Comparison of ENCODE assay signal across 8 cellular contexts in the genomic region with DNA sequence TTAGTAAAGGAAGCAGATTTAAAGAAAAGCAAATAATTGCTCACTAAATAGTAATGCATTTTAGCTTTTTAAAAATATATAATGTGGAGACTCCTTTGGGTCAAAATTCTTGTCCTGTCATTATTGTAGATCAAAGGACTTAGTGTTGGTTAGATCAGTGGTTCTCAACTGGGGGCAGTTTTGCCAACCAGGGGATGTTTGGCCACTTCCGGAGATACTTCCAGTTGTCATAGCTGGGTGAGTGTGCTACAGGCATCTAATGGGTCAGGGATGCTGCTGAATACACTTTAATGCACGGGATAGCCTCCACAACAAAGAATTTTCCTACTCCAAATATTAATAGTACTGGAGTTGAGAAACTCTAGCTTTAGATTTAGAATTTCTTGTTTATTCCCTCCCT.
DNase-seq lines count a peak whose midpoint lies in the region; ATAC-seq, FAIRE-seq and TF ChIP-seq lines count a peak whose summit lies in the region.
"Had no signal": no experiment of that assay in that cellular context is flagged by ENCODE, and none has a peak within 500 bp of the region (broad histone marks: within the 10 kb centered on the region; RNA-seq: fewer than 3 reads in every experiment).

No MANE protein-coding gene starts in this region.

- H3K36me3 ChIP-seq in KMS-11 (ENCODE audit: insufficient read depth) (no peaks in the 10 kb centered on the region), esophagus squamous epithelium (no peaks in the 10 kb centered on the region), spleen (no peaks in the 10 kb centered on the region)

- H3K4me1 ChIP-seq in KMS-11 (ENCODE audit: low read depth, poor library complexity, severe bottlenecking) (peaks cover 25% of the 10 kb centered on the region), esophagus squamous epithelium (peaks cover 5 to 47% (median 6%) of the 10 kb centered on the region in 3 donors), spleen (peaks cover 7 to 41% (median 19%) of the 10 kb centered on the region in 6 donors)

- H3K27me3 ChIP-seq in KMS-11 (ENCODE audit: insufficient read depth, low read depth) (no peaks in the 10 kb centered on the region), esophagus squamous epithelium (no peaks in the 10 kb centered on the region), spleen (replicated peaks in 1 of 7) (no peaks in the 10 kb centered on the region)

- DNase-seq in esophagus squamous epithelium (lab: John Stamatoyannopoulos, UW) (no peak), spleen (no peak), left colon (no peak), HTR-8/SVneo (ENCODE audit: insufficient read length, low spot score) (no peak), progenitor cell of endocrine pancreas (ENCODE audit: low spot score, unreplicated experiment) (no peak)
- DNase-seq: hypothalamus had no signal

- TF ChIP-seq CTCF in KMS-11 (conservative IDR thresholded peaks at IDR 0.05; ENCODE audit: low read depth, low read length) (no peak), esophagus squamous epithelium (IDR thresholded peaks at IDR 0.05) (no peak), spleen (IDR thresholded peaks at IDR 0.05 in 8 of 11, conservative IDR thresholded peaks at IDR 0.05 in 3 of 11) (no peak), progenitor cell of endocrine pancreas (IDR thresholded peaks at IDR 0.05; ENCODE audit: unreplicated experiment) (no peak)

- no peak overlapping the region for H3K9ac ChIP-seq in KMS-11

- H3K36me3 Mint-ChIP-seq in progenitor cell of endocrine pancreas (ENCODE audit: insufficient read depth): no peaks in the 10 kb centered on the region

- peak; percentile 8 for ATAC-seq in GM21381 (IDR thresholded peaks at IDR 0.05; ENCODE audit: unreplicated experiment)
- no peak for ATAC-seq in left colon

- no peak for FAIRE-seq in HTR-8/SVneo (lab: Jason Lieb, UNC)

- WGBS in esophagus squamous epithelium, 2 donors: 39 to 56% methylated on average over 2 of the region's 2 CpGs
- 78 to 94% (median 85%) methylated on average over 2 of the region's 2 CpGs for WGBS in spleen, 5 donors

- TF ChIP-seq POLR2A in esophagus squamous epithelium (IDR thresholded peaks at IDR 0.05) (no peak), spleen (IDR thresholded peaks at IDR 0.05) (no peak)

- H3K4me1 Mint-ChIP-seq in progenitor cell of endocrine pancreas (ENCODE audit: low read depth): peaks cover 25% of the 10 kb centered on the region

- H3K27ac ChIP-seq in KMS-11: no peak overlapping the region
- H3K27ac ChIP-seq in esophagus squamous epithelium: peak overlapping the region; percentile 82 to 91 (median 86)
- peak overlapping the region in 6 of 8 donors; percentile 1 to 61 (median 38) for H3K27ac ChIP-seq in spleen

- no peak overlapping the region for H3K4me3 Mint-ChIP-seq in progenitor cell of endocrine pancreas (ENCODE audit: low read depth)

- H3K9me3 ChIP-seq in esophagus squamous epithelium: no peaks in the 10 kb centered on the region
- H3K9me3 ChIP-seq in spleen: no peaks in the 10 kb centered on the region

- no peaks in the 10 kb centered on the region for H4K20me1 ChIP-seq in KMS-11 (ENCODE audit: insufficient read depth)

- no peaks in the 10 kb centered on the region for H3K27me3 Mint-ChIP-seq in progenitor cell of endocrine pancreas

- no peak overlapping the region for H2AFZ ChIP-seq in KMS-11 (ENCODE audit: low read depth)

- no peak overlapping the region for H3K27ac Mint-ChIP-seq in progenitor cell of endocrine pancreas

- H3K4me3 ChIP-seq in KMS-11 (IDR thresholded peaks at IDR 0.05; ENCODE audit: insufficient read depth, low read depth, low read length) (no peak overlapping the region), esophagus squamous epithelium (peak overlapping the region; percentile 22 to 58 (median 43)), spleen (peak overlapping the region in 1 of 8 donors; percentile 37)

- H3K9me3 Mint-ChIP-seq in progenitor cell of endocrine pancreas (ENCODE audit: low read depth): no peaks in the 10 kb centered on the region

- intact Hi-C loops in esophagus squamous epithelium (cut with DNase I): no loop called here
- intact Hi-C loops in spleen (cut with DNase I; ENCODE audit: low total_unique reads): no loop called here
- intact Hi-C loops in left colon (cut with DNase I, micrococcal nuclease): no loop called here

- H3K79me2 ChIP-seq in KMS-11 (ENCODE audit: insufficient read depth, low read depth): no peaks in the 10 kb centered on the region

- peak overlapping the region; percentile 38; the same call in 1 of the 2 replicates for H3K4me2 ChIP-seq in KMS-11
